ENCODE assay signal across 8 cellular contexts in the genomic region with DNA sequence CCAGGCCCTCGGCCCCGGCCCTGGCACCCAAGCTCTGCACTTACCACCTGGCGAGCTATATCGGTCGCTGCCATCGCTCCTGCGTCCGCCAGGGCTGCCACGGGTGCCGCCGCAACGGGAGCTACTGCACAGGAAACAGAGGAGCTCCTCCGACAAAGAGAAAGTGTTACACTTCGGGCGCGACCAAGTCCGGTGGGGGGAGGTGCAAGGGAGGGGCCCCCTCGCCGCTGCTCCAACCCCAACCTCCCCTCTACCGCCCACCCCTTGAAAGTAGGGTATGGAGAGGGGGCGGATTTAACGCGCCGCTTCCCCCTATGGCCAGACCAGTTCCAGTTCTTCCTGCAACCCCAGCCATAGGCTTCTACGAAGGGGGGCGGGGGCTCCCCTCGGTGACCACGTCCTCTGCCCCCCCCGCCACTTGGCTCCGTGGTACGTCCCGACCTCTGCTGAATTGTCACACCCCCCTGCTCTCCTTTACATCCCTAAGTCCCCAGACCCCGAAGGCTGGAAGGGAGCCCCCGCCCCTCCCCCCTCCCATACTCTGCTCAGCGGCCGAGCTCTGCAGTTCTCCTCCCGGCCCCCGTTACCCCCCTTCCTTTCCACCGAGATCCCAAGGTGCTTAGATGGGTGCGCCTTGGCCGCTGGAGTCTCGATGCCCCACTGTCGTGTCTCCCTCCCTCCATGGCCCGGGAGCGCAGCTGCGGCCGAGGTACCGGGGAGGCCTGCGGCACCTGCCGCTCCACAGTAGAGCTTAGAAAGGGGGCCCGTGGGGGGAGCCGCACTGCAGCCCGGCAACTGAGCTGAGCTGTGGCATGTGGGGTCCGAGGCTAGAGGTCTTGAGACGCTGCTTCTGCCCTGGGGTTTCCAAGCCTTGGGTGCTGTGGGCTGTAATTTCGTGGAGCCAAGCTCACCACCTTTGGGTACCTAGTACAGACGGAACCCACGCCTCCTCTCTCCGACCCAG. TPM values are rescaled to one million over a fixed set of nuclear protein-coding genes. Genes with fewer than 3 reads are reported as not detected.
DNase-seq lines count a peak whose midpoint lies in the region; ATAC-seq and TF ChIP-seq lines count a peak whose summit lies in the region.

A gene (minus strand): TSS at position 137 of the 964 bp plus-strand sequence. CDS start 63 bp downstream, at position 74.

- H4K20me1 ChIP-seq in DOHH2 (ENCODE audit: control insufficient read depth, insufficient read depth, low read depth, low read length) (no peaks in the 10 kb centered on the region), osteoblast (ENCODE audit: insufficient read depth, low read length) (no peaks in the 10 kb centered on the region)

- H3K9me3 ChIP-seq in DOHH2 (ENCODE audit: control insufficient read depth, insufficient read depth, low read length) (no peaks in the 10 kb centered on the region), osteoblast (ENCODE audit: low read depth, low read length) (no peaks in the 10 kb centered on the region), thymus (ENCODE audit: control insufficient read depth) (no peaks in the 10 kb centered on the region)

- peak; percentile 87 for DNase-seq in Jurkat, Clone E6-1 (ENCODE audit: low read depth, low spot score)
- DNase-seq in SK-MEL-5 (ENCODE audit: low read depth, low spot score) (peak; percentile 68), glomerular endothelial cell (ENCODE audit: extremely low read depth, low read depth, low spot score) (no peak), osteoblast (ENCODE audit: insufficient read length, low spot score, missing footprints) (peak; percentile 79)
- peak; percentile 82 for DNase-seq in activated gamma-delta T cell treated with anti-CD3 and anti-CD28 coated beads, Interleukin-2, amount 50 U/mL, for 16 hours (ENCODE audit: low read depth)

- H3K27me3 ChIP-seq in DOHH2 (ENCODE audit: control insufficient read depth, low read length), result no peaks in the 10 kb centered on the region
- no peaks in the 10 kb centered on the region for H3K27me3 ChIP-seq in osteoblast (ENCODE audit: insufficient read depth, low read length)
- H3K27me3 ChIP-seq in thymus (ENCODE audit: control insufficient read depth, insufficient read depth), result no peaks in the 10 kb centered on the region

- in situ Hi-C loops in SK-MEL-5 (cut with HindIII; ENCODE audit: low pct_unique_long_range_greater_than_20kb, low sequenced_read_pairs), result no loop called here

- WGBS in thymus, result 1% methylated on average over 56 of the region's 59 CpGs

- H3K79me2 ChIP-seq in DOHH2 (ENCODE audit: control insufficient read depth, low read length), result peaks cover 53% of the 10 kb centered on the region
- no peaks in the 10 kb centered on the region for H3K79me2 ChIP-seq in osteoblast (ENCODE audit: insufficient read depth, low read length)

- peak within 1 kb of the TSS; percentile 88 for H3K4me3 ChIP-seq in DOHH2 (ENCODE audit: low read length)
- H3K4me3 ChIP-seq in Jurkat, Clone E6-1 (ENCODE audit: low read length), result peak within 1 kb of the TSS; percentile 61
- peak within 1 kb of the TSS; percentile 77 for H3K4me3 ChIP-seq in osteoblast (ENCODE audit: insufficient read depth, low read length)
- H3K4me3 ChIP-seq in thymus (ENCODE audit: low read length), result peak within 1 kb of the TSS; percentile 79

- peaks cover 24% of the 10 kb centered on the region for H3K36me3 ChIP-seq in DOHH2 (ENCODE audit: control insufficient read depth, low read length)
- H3K36me3 ChIP-seq in osteoblast (ENCODE audit: insufficient read depth, low read length), result no peaks in the 10 kb centered on the region
- H3K36me3 ChIP-seq in thymus (ENCODE audit: control insufficient read depth, insufficient read depth), result no peaks in the 10 kb centered on the region

- TF ChIP-seq CTCF in DOHH2 (IDR thresholded peaks at IDR 0.05; ENCODE audit: low read depth, low read length, poor library complexity, severe bottlenecking), result no peak
- no peak for TF ChIP-seq CTCF in osteoblast (IDR thresholded peaks at IDR 0.05; ENCODE audit: extremely low read depth, low read depth, low read length)

- ATAC-seq in GM21576 (IDR thresholded peaks at IDR 0.05; ENCODE audit: unreplicated experiment), result peak; percentile 63

- H2AFZ ChIP-seq in osteoblast (ENCODE audit: low read length), result peak within 1 kb of the TSS; percentile 68

- H3K4me1 ChIP-seq in DOHH2 (ENCODE audit: control insufficient read depth, low read length) (peaks cover 69% of the 10 kb centered on the region), osteoblast (ENCODE audit: insufficient read depth, low read length) (no peaks in the 10 kb centered on the region), thymus (ENCODE audit: control insufficient read depth, insufficient read depth, low read length) (peaks cover 2% of the 10 kb centered on the region)

- no peaks in the 10 kb centered on the region for H3K9me2 ChIP-seq in DOHH2 (replicated peaks; ENCODE audit: control insufficient read depth, low read length)

- peaks cover 15% of the 10 kb centered on the region for H3F3A ChIP-seq in DOHH2 (ENCODE audit: control insufficient read depth, insufficient read depth)

- H3K4me2 ChIP-seq in DOHH2 (ENCODE audit: low read length) (peak within 1 kb of the TSS; percentile 81), osteoblast (ENCODE audit: insufficient read depth, low read length) (peak within 1 kb of the TSS; percentile 76)

- H3K27ac ChIP-seq in DOHH2 (ENCODE audit: low read depth, low read length), result peak within 1 kb of the TSS; percentile 95
- H3K27ac ChIP-seq in osteoblast (ENCODE audit: low read depth, low read length), result no peak within 1 kb of the TSS
- peak within 1 kb of the TSS; percentile 87 for H3K27ac ChIP-seq in thymus (ENCODE audit: low read depth)

RNA-seq across cellular contexts. Expression of the gene that starts here (rescaled TPM):
- 515 TPM for polyA plus RNA-seq in Jurkat, Clone E6-1 (2012; ENCODE audit: insufficient read depth, insufficient read length)
- total RNA-seq in SK-MEL-5 (2014; rRNA removed; shearing (Covaris generic)), result 37.4 and 37.9 TPM in 2 replicates
- polyA plus RNA-seq in SK-MEL-5 (2015; cell fraction: cytosol; rRNA removed), result 33.3 and 46.6 TPM in 2 replicates
- polyA plus RNA-seq in SK-MEL-5 (2015; cell fraction: nucleus; rRNA removed), result 12.7 and 18.0 TPM in 2 replicates
- total RNA-seq in glomerular endothelial cell (23.6 and 24.4 TPM in 2 replicates), osteoblast (9.0 and 9.1 TPM in 2 replicates)
- polyA plus RNA-seq in thymus, result 53.1 TPM
